8 cellular contexts compared by ENCODE assay signal in genomic region chr10:94403823-94404228, GRCh38. TPM values are rescaled to one million over a fixed set of nuclear protein-coding genes. Genes with fewer than 3 reads are reported as not detected.
DNase-seq lines count a peak whose midpoint lies in the region; ATAC-seq lines count a peak whose summit lies in the region.

No MANE protein-coding gene starts in this region.

- ATAC-seq in GM18498 (IDR thresholded peaks at IDR 0.05; ENCODE audit: unreplicated experiment), result peak; percentile 6
- ATAC-seq in HG02970 (IDR thresholded peaks at IDR 0.05; ENCODE audit: low FRiP score, unreplicated experiment), result peak; percentile 10

- peak overlapping the region; percentile 72 for H3K4me3 Mint-ChIP-seq in activated CD4-positive, alpha-beta memory T cell treated with anti-CD3 and anti-CD28 coated beads, Interleukin-2, amount 10 ng/mL, durations not matched to agents 7 days and 5 days

- peak overlapping the region; percentile 60 to 91 (median 82) for H3K4me3 ChIP-seq in skin epidermis

- H3K27me3 Mint-ChIP-seq in activated CD4-positive, alpha-beta memory T cell treated with anti-CD3 and anti-CD28 coated beads, Interleukin-2, amount 10 ng/mL, durations not matched to agents 7 days and 5 days, result peaks cover 63% of the 10 kb centered on the region

- DNase-seq in activated CD4-positive, alpha-beta memory T cell treated with anti-CD3 and anti-CD28 coated beads, Interleukin-2, amount 10 ng/mL, durations not matched to agents 7 days and 5 days, result peak; percentile 17
- DNase-seq in hepatic stellate cell (ENCODE audit: low spot score) (peak; percentile 40), SW480 (ENCODE audit: low spot score) (no peak), mesenteric fat pad (ENCODE audit: low spot score) (no peak)
- DNase-seq in activated effector memory CD4-positive, alpha-beta T cell treated with Interleukin-2 at 50 U/mL for 16 hours, result no peak

- peak overlapping the region; percentile 62 to 95 (median 88) for H3K27ac ChIP-seq in skin epidermis

- peaks cover 8% of the 10 kb centered on the region for H3K4me1 Mint-ChIP-seq in activated CD4-positive, alpha-beta memory T cell treated with anti-CD3 and anti-CD28 coated beads, Interleukin-2, amount 10 ng/mL, durations not matched to agents 7 days and 5 days

- no peaks in the 10 kb centered on the region for H3K9me3 Mint-ChIP-seq in activated CD4-positive, alpha-beta memory T cell treated with anti-CD3 and anti-CD28 coated beads, Interleukin-2, amount 10 ng/mL, durations not matched to agents 7 days and 5 days

- no peak overlapping the region for H3K27ac Mint-ChIP-seq in activated CD4-positive, alpha-beta memory T cell treated with anti-CD3 and anti-CD28 coated beads, Interleukin-2, amount 10 ng/mL, durations not matched to agents 7 days and 5 days

- no peaks in the 10 kb centered on the region for H3K36me3 Mint-ChIP-seq in activated CD4-positive, alpha-beta memory T cell treated with anti-CD3 and anti-CD28 coated beads, Interleukin-2, amount 10 ng/mL, durations not matched to agents 7 days and 5 days (ENCODE audit: low read depth)

- POLR2A ChIA-PET in activated CD4-positive, alpha-beta memory T cell treated with anti-CD3 and anti-CD28 coated beads, Interleukin-2, amount 10 ng/mL, durations not matched to agents 7 days and 5 days (lab: Charles Lee), result interaction anchor here (1.2 kb wide), 1 partner anchor 40 kb away, joined by 3 read pairs; no protein-coding TSS in a partner anchor

- CTCF ChIA-PET in activated CD4-positive, alpha-beta memory T cell treated with anti-CD3 and anti-CD28 coated beads, Interleukin-2, amount 10 ng/mL, durations not matched to agents 7 days and 5 days (lab: Charles Lee), result interaction anchor here (2.0 kb wide), 1 partner anchor 41 kb away, joined by 11 read pairs; the partner anchor contains the start of gene NOC3L

RNA-seq across cellular contexts. Expression of gene TBC1D12, which starts 1.5 kb away (rescaled TPM):
- total RNA-seq in activated CD4-positive, alpha-beta memory T cell treated with anti-CD3 and anti-CD28 coated beads, Interleukin-2, amount 10 ng/mL, durations not matched to agents 7 days and 5 days, result under 1 TPM; 0.28 to 0.30 TPM
- total RNA-seq in mesenteric fat pad, result 13.2 TPM

RNA-seq across cellular contexts. Expression of gene NOC3L, which starts 41.1 kb away (rescaled TPM):
- total RNA-seq in activated CD4-positive, alpha-beta memory T cell treated with anti-CD3 and anti-CD28 coated beads, Interleukin-2, amount 10 ng/mL, durations not matched to agents 7 days and 5 days, result 10 to 100 TPM; 18.6 TPM
- 22.2 TPM for total RNA-seq in mesenteric fat pad

Comparison
In these comparisons a context has a peak if more than half of its experiments do, and no peak if none do; other contexts are left out.
1. DNase-seq: peak in activated CD4-positive, alpha-beta memory T cell treated with anti-CD3 and anti-CD28 coated beads, Interleukin-2, amount 10 ng/mL, durations not matched to agents 7 days and 5 days (single experiment) and hepatic stellate cell (single experiment); none in SW480 (single experiment), mesenteric fat pad (single experiment) and activated effector memory CD4-positive, alpha-beta T cell treated with Interleukin-2 at 50 U/mL for 16 hours (single experiment).
2. RNA of gene TBC1D12, which starts 1.5 kb away (total RNA-seq): 13.2 TPM in mesenteric fat pad (single experiment); 0.28 to 0.30 TPM in activated CD4-positive, alpha-beta memory T cell treated with anti-CD3 and anti-CD28 coated beads, Interleukin-2, amount 10 ng/mL, durations not matched to agents 7 days and 5 days; every median in the first group is over 10 times any median in the second.